ENCODE assay signal across 1 cellular context in the genomic region with DNA sequence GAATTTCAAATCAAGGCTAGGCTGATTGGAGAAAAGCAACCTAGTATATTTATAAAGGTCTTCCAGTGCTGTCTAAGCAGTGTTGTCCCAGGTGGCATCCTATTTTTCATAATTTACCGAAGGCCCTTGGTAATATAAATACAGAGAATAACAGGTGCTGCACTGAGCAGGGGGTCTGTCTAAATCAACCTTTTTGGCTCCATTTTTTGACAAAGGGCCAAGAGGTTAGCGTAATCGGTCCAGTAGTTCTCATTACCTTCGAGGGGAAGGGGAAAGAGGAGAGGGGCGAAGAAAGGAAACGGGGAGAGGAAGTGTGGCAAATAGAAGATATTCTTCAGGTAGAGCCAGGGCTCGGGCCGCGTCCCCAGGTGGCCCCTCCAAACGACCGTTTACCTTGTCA.
TF ChIP-seq lines count a peak whose summit lies in the region.

No MANE protein-coding gene starts in this region.

TF ChIP-seq in endothelial cell of umbilical vein, 7 proteins besides CTCF, POLR2A, EP300 and RAD21 (continued from another document):
- no peak for TF ChIP-seq EZH2 (IDR thresholded peaks at IDR 0.05; ENCODE audit: borderline replicate concordance, low read depth, low read length, severe bottlenecking)
- no peak for TF ChIP-seq FOS (IDR thresholded peaks at IDR 0.05; ENCODE audit: borderline replicate concordance, insufficient read depth, low read length)
- no peak for TF ChIP-seq MYC (IDR thresholded peaks at IDR 0.05; ENCODE audit: low read depth, low read length)
- TF ChIP-seq, protein P1, sequence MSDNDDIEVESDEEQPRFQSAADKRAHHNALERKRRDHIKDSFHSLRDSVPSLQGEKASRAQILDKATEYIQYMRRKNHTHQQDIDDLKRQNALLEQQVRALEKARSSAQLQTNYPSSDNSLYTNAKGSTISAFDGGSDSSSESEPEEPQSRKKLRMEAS (IDR thresholded peaks at IDR 0.05; ENCODE audit: insufficient read depth, insufficient read length) = no peak
- TF ChIP-seq POLR2AphosphoS5 (IDR thresholded peaks at IDR 0.05; ENCODE audit: insufficient read depth, low read depth, low read length) = no peak
TF ChIP-seq in endothelial cell of umbilical vein: peak in this region for 0.
